Comparison of ENCODE assay signal across 8 cellular contexts in genomic region chr1:112395261-112395831, GRCh38. TPM values are rescaled to one million over a fixed set of nuclear protein-coding genes. Genes with fewer than 3 reads are reported as not detected.
DNase-seq lines count a peak whose midpoint lies in the region; ATAC-seq, FAIRE-seq and TF ChIP-seq lines count a peak whose summit lies in the region.

No MANE protein-coding gene starts in this region.

- H3K79me2 ChIP-seq in K562 (ENCODE audit: control insufficient read depth, insufficient read depth, low read length) = no peaks in the 10 kb centered on the region

- TF ChIP-seq CTCF in cardiac muscle cell (IDR thresholded peaks at IDR 0.05; ENCODE audit: low read depth, low read length) (no peak), K562 (IDR thresholded peaks at IDR 0.05 in 2 of 3, conservative IDR thresholded peaks at IDR 0.05 in 1 of 3; ENCODE audit: insufficient read depth in 2 of 3, low read depth in 1 of 3, low read length in 3 of 3) (no peak), lower lobe of right lung (IDR thresholded peaks at IDR 0.05) (no peak), uterus (IDR thresholded peaks at IDR 0.05) (no peak)

- no peak for TF ChIP-seq EP300 in K562 (IDR thresholded peaks at IDR 0.05; ENCODE audit: low read length)

- TF ChIP-seq POLR2A in K562 (conservative IDR thresholded peaks at IDR 0.05) = no peak
- TF ChIP-seq POLR2A in uterus (IDR thresholded peaks at IDR 0.05) = no peak

- BruUV-seq in K562 (replicated peaks; lab: Mats Ljungman, UMichigan) = TSS peak; percentile 67

- H3K9ac ChIP-seq in K562 (ENCODE audit: insufficient read depth in 1 of 2, low read depth in 2 of 2, low read length in 2 of 2) = no peak overlapping the region

- no peaks in the 10 kb centered on the region for H4K20me1 ChIP-seq in K562 (replicated peaks; ENCODE audit: control insufficient read depth, insufficient read depth, low read length)

- 64% methylated on average over 6 of the region's 6 CpGs for WGBS in K562 (ENCODE audit: insufficient coverage, low coverage, missing lambda C conversion rate)

- H3K27ac ChIP-seq in cardiac muscle cell (peak overlapping the region; percentile 87), K562 (ENCODE audit: extremely low read depth, low read depth, low read length) (no peak overlapping the region), lower lobe of right lung (peak overlapping the region; percentile 92), uterus (peak overlapping the region; percentile 92 to 99)

- ATAC-seq in K562 (no peak), lower lobe of right lung (no peak), GM19452 (IDR thresholded peaks at IDR 0.05; ENCODE audit: unreplicated experiment) (no peak)

- in situ Hi-C loops in K562 (cut with MboI) = no loop called here

- POLR2A ChIA-PET in K562 (lab: Yijun Ruan, JAX) = no interaction called here

- H3K4me1 ChIP-seq in cardiac muscle cell (ENCODE audit: low read depth) = peaks cover 12% of the 10 kb centered on the region
- H3K4me1 ChIP-seq in K562 (replicated peaks in 1 of 2; ENCODE audit: control insufficient read depth in 2 of 2, insufficient read depth in 2 of 2, low read length in 2 of 2) = peaks cover 11 to 27% of the 10 kb centered on the region in 2 experiments; a peak in 4 of 5 replicates
- peaks cover 67% of the 10 kb centered on the region for H3K4me1 ChIP-seq in lower lobe of right lung
- H3K4me1 ChIP-seq in uterus = peaks cover 16 to 18% of the 10 kb centered on the region in 2 donors

- H3K36me3 ChIP-seq in cardiac muscle cell = no peaks in the 10 kb centered on the region
- H3K36me3 ChIP-seq in K562 (ENCODE audit: control insufficient read depth, insufficient read depth, low read length) = no peaks in the 10 kb centered on the region
- H3K36me3 ChIP-seq in lower lobe of right lung = no peaks in the 10 kb centered on the region
- H3K36me3 ChIP-seq in uterus = no peaks in the 10 kb centered on the region

- CTCF ChIA-PET in K562 (lab: Yijun Ruan, JAX; ENCODE audit: low intra/inter-chr PET ratio) = interaction anchor here (0.7 to 2.4 kb wide), 4 partner anchors 54 to 311 kb away, joined by 3 to 14 read pairs (median 8); partner anchors contain the start of gene RHOC

- intact Hi-C loops in cardiac septum (cut with DNase I) (loop anchor here (1.0 to 10.0 kb wide), 5 partner anchors 43 to 409 kb away; partner anchors contain the start of genes MOV10 and RHOC), K562 (cut with micrococcal nuclease) (no loop called here), lower lobe of right lung (cut with DNase I) (no loop called here), uterus (cut with DNase I; ENCODE audit: low total_unique reads) (no loop called here)

- peak in 1 of 2 donors; percentile 31 for DNase-seq in cardiac muscle cell (ENCODE audit: low read depth in 1 of 2, low spot score in 1 of 2)
- no peak for DNase-seq in cardiac septum (ENCODE audit: low spot score)
- DNase-seq in K562 (ENCODE audit: extremely low read depth in 1 of 4, low spot score in 3 of 4) = no peak
- no peak for DNase-seq in lower lobe of right lung
- DNase-seq in uterus = no peak
- DNase-seq in NCI-H524 treated with DMSO at 0.1 percent for 48 hours (lab: John Stamatoyannopoulos, UW) = no peak
- DNase-seq in stimulated activated CD4-positive, alpha-beta T cell treated with anti-CD3 and anti-CD28 coated beads, Interleukin-2, amount 100 ng/mL, for 24 hours = no peak

- no peaks in the 10 kb centered on the region for H3K9me3 ChIP-seq in cardiac muscle cell (ENCODE audit: low read depth)
- H3K9me3 ChIP-seq in K562 (replicated peaks; ENCODE audit: control insufficient read depth, insufficient read depth, low read depth, low read length) = no peaks in the 10 kb centered on the region
- no peaks in the 10 kb centered on the region for H3K9me3 ChIP-seq in lower lobe of right lung
- H3K9me3 ChIP-seq in uterus = no peaks in the 10 kb centered on the region

- H3K4me2 ChIP-seq in K562 (ENCODE audit: insufficient read depth, low read length) = peak overlapping the region; percentile 86

- H3K27me3 ChIP-seq in cardiac muscle cell (no peaks in the 10 kb centered on the region), K562 (ENCODE audit: control insufficient read depth in 2 of 2, insufficient read depth in 2 of 2, low read length in 2 of 2) (peaks cover 3 to 8% of the 10 kb centered on the region in 2 experiments; a peak in 3 of 5 replicates), lower lobe of right lung (ENCODE audit: low read depth) (no peaks in the 10 kb centered on the region), uterus (no peaks in the 10 kb centered on the region)

- FAIRE-seq in K562 (lab: Jason Lieb, UNC) = no peak

- H2AFZ ChIP-seq in K562 (ENCODE audit: low read depth, low read length) = peak overlapping the region; percentile 93

- no peaks in the 10 kb centered on the region for H3K9me1 ChIP-seq in K562 (ENCODE audit: control insufficient read depth, insufficient read depth, low read length)

- TF ChIP-seq RAD21 in K562 (CRISPR knock-in tag; conservative IDR thresholded peaks at IDR 0.05 in 1 of 2, IDR thresholded peaks at IDR 0.05 in 1 of 2) = no peak

- H3K4me3 ChIP-seq in cardiac muscle cell = peak overlapping the region; percentile 66
- peak overlapping the region; percentile 51 for H3K4me3 ChIP-seq in K562
- peak overlapping the region; percentile 98 for H3K4me3 ChIP-seq in lower lobe of right lung
- peak overlapping the region; percentile 78 to 82 for H3K4me3 ChIP-seq in uterus

TF ChIP-seq in K562, 482 proteins besides CTCF, POLR2A, EP300 and RAD21 (continues in another document):
- TF ChIP-seq ZBTB33 (CRISPR knock-in tag; IDR thresholded peaks at IDR 0.05) (peak; percentile 63; the same call in 1 of the 2 replicates), COPS2 (conservative IDR thresholded peaks at IDR 0.05) (no peak), KAT7 (CRISPR knock-in tag; IDR thresholded peaks at IDR 0.05; ENCODE audit: borderline replicate concordance) (peak; percentile 63; the same call in 1 of the 2 replicates), ZNF224 (CRISPR knock-in tag; IDR thresholded peaks at IDR 0.05) (no peak), NELFE (IDR thresholded peaks at IDR 0.05; ENCODE audit: insufficient read depth, insufficient read length) (no peak), E2F8 (IDR thresholded peaks at IDR 0.05; ENCODE audit: low read depth, partially characterized antibody) (no peak)

RNA-seq across cellular contexts. Expression of gene CTTNBP2NL, which starts 0.7 kb away (rescaled TPM):
- total RNA-seq in cardiac muscle cell (6.4 and 13.1 TPM in 2 replicates), cardiac septum (19.1 TPM), K562 (2014; rRNA removed) (0.27 and 0.65 TPM in 2 replicates), K562 (2014; rRNA removed; fragmentation: Illumina TruSeq; extraction: Trizol) (0.62 and 0.67 TPM in 2 replicates), K562 (2015; rRNA removed; fragmentation: Illumina TruSeq; extraction: Trizol) (0.68 and 0.91 TPM in 2 replicates), K562 (2021) (1.4 and 1.6 TPM in 2 replicates), lower lobe of right lung (56.3 TPM), uterus (10 to 100 TPM in 2 of 4 donors, 1 to 10 TPM in 2; 9.4 to 60.5 (median 15.6) TPM)
- polyA plus RNA-seq in cardiac muscle cell (9.2 and 14.2 TPM in 2 replicates), K562 (2011; rRNA removed) (0.60 and 1.6 TPM in 2 replicates), K562 (2014; fragmentation: Illumina TruSeq; extraction: Trizol) (0.64 and 0.76 TPM in 2 replicates), K562 (2014; fragmentation: Nextera tagmentation; extraction: Ambion mirVana) (under 1 TPM; 0.28 to 0.89 TPM), K562 (2014; rRNA removed) (0.39 and 0.57 TPM in 2 replicates)
- total RNA-seq in K562 (2011; cell fraction: chromatin; rRNA removed; ENCODE audit: low replicate concordance) = 0.35 and 1.9 TPM in 2 replicates
- total RNA-seq in K562 (2011; cell fraction: nucleolus; rRNA removed) = 0.26 and 0.50 TPM in 2 replicates
- total RNA-seq in K562 (2011; cell fraction: nucleoplasm; rRNA removed) = 0.59 and 2.0 TPM in 2 replicates
- 0.33 and 1.4 TPM in 2 replicates for polyA plus RNA-seq in K562 (2011; cell fraction: cytosol; rRNA removed)
- 0.30 and 1.1 TPM in 2 replicates for polyA plus RNA-seq in K562 (2011; cell fraction: nucleus; rRNA removed)
- 0.68 and 1.1 TPM in 2 replicates for polyA plus RNA-seq in K562 (2012)
- 1.1 and 5.9 TPM in 2 replicates for polyA minus RNA-seq in K562 (2011; rRNA and poly(A)+ RNA removed)
- polyA minus RNA-seq in K562 (2011; cell fraction: cytosol; rRNA and poly(A)+ RNA removed) = 0.38 and 1.5 TPM in 2 replicates
- 0.67 and 2.6 TPM in 2 replicates for polyA minus RNA-seq in K562 (2011; cell fraction: nucleus; rRNA and poly(A)+ RNA removed)
